10 cellular contexts compared by ENCODE assay signal in the genomic region with DNA sequence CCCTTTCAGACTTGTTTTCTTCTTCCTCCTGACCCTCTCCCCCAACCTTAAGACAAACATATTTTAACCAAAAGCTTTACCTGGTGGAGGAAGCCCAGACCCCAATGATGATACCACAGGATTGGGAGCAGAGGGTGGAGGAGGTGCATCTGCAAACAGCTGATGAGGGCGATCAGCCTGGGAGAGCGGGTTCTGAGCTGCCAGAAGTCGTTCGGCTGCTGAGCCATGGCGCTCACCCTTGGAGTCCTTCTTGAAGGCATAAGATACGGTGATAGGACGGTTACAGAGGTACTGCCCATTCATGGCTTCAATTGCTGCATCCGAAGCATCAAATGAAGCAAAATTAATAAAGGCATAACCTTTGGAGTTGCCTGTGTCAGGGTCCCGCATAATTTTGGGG. TPM values are rescaled to one million over a fixed set of nuclear protein-coding genes. Genes with fewer than 3 reads are reported as not detected.
DNase-seq lines count a peak whose midpoint lies in the region; ATAC-seq, FAIRE-seq and TF ChIP-seq lines count a peak whose summit lies in the region.
"Had no signal": no experiment of that assay in that cellular context is flagged by ENCODE, and none has a peak within 500 bp of the region (broad histone marks: within the 10 kb centered on the region; RNA-seq: fewer than 3 reads in every experiment).

No MANE protein-coding gene starts in this region.

- H3K4me3 ChIP-seq in BE2C (ENCODE audit: low read depth, low read length) (peak overlapping the region; percentile 99), HUES6 (ENCODE audit: low read depth, low read length) (peak overlapping the region; percentile 96; the same call in 1 of the 2 replicates)

- POLR2A ChIA-PET in MCF 10A (lab: Yijun Ruan, JAX), result interaction anchor here (0.7 to 6.3 kb wide), 3 partner anchors 12 to 39 kb away, joined by 3 to 177 read pairs (median 36); partner anchors contain the start of gene MTMR11
- POLR2A ChIA-PET in naive thymus-derived CD8-positive, alpha-beta T cell (lab: Charles Lee), result interaction anchor here (0.6 to 2.3 kb wide), 5 partner anchors 10 to 39 kb away, joined by 3 to 17 read pairs (median 4); a partner anchor contains a TSS

- peaks cover 55% of the 10 kb centered on the region for H3K36me3 Mint-ChIP-seq in MCF 10A (ENCODE audit: insufficient read depth, unreplicated experiment)
- H3K36me3 Mint-ChIP-seq in naive thymus-derived CD8-positive, alpha-beta T cell, result peaks cover 13 to 52% (median 35%) of the 10 kb centered on the region in 3 donors

- peaks cover 63% of the 10 kb centered on the region for H3K4me1 Mint-ChIP-seq in MCF 10A (ENCODE audit: insufficient read depth, unreplicated experiment)
- peaks cover 28 to 63% (median 47%) of the 10 kb centered on the region in 4 donors for H3K4me1 Mint-ChIP-seq in naive thymus-derived CD8-positive, alpha-beta T cell

- H3K27me3 Mint-ChIP-seq in MCF 10A (ENCODE audit: insufficient read depth, unreplicated experiment), result no peaks in the 10 kb centered on the region
- H3K27me3 Mint-ChIP-seq in naive thymus-derived CD8-positive, alpha-beta T cell, result peaks cover 0 to 6% (median 2%) of the 10 kb centered on the region in 5 donors

- BruUV-seq in MCF 10A (replicated peaks; lab: Mats Ljungman, UMichigan), result TSS peak; percentile 38

- intact Hi-C loops in MCF 10A (cut with micrococcal nuclease), result loop anchor here (2.0 kb wide), 1 partner anchor 37 kb away; no protein-coding TSS in a partner anchor

- peak overlapping the region; percentile 99 for H3K4me3 Mint-ChIP-seq in MCF 10A (ENCODE audit: unreplicated experiment)
- H3K4me3 Mint-ChIP-seq in naive thymus-derived CD8-positive, alpha-beta T cell, result peak overlapping the region; percentile 41 to 97 (median 92)

- H3K27me3 ChIP-seq in BE2C, result no peaks in the 10 kb centered on the region
- no peaks in the 10 kb centered on the region for H3K27me3 ChIP-seq in HUES6 (ENCODE audit: control insufficient read depth, insufficient read depth, low read length)

- H3K27ac ChIP-seq in HUES6 (ENCODE audit: low read depth, low read length), result no peak overlapping the region

- TF ChIP-seq CTCF in BE2C (IDR thresholded peaks at IDR 0.05; ENCODE audit: low read depth, low read length) (no peak), MCF 10A (IDR thresholded peaks at IDR 0.05; ENCODE audit: unreplicated experiment) (no peak)

- H3K9me3 ChIP-seq in BE2C (no peaks in the 10 kb centered on the region), HUES6 (ENCODE audit: control insufficient read depth, insufficient read depth, low read depth, low read length) (no peaks in the 10 kb centered on the region)

- no peak for FAIRE-seq in GM12891 (lab: Jason Lieb, UNC)

- H3K4me1 ChIP-seq in BE2C (peaks cover 3% of the 10 kb centered on the region; the same call in 1 of the 2 replicates), HUES6 (ENCODE audit: control insufficient read depth, insufficient read depth, low read length) (peaks cover 16% of the 10 kb centered on the region)

- no peak overlapping the region for H3K9ac ChIP-seq in HUES6 (ENCODE audit: low read length)

- DNase-seq in BE2C, result no peak
- no peak for DNase-seq in MCF 10A (ENCODE audit: unreplicated experiment)
- DNase-seq in naive thymus-derived CD8-positive, alpha-beta T cell, result no peak
- no peak for DNase-seq in amygdala (lab: John Stamatoyannopoulos, UW)
- DNase-seq in GM12891 (ENCODE audit: insufficient read length, low spot score), result no peak
- no peak for DNase-seq in RKO (ENCODE audit: low spot score)
- DNase-seq in superior temporal gyrus (ENCODE audit: extremely low spot score), result no peak
- DNase-seq: activated gamma-delta T cell, GOT3 had no signal

- H3K36me3 ChIP-seq in BE2C (peaks cover 44% of the 10 kb centered on the region), HUES6 (ENCODE audit: control insufficient read depth, insufficient read depth, low read length) (peaks cover 46% of the 10 kb centered on the region)

- ATAC-seq in naive thymus-derived CD8-positive, alpha-beta T cell, result no peak

- TF ChIP-seq POLR2A in GM12891 (IDR thresholded peaks at IDR 0.05; ENCODE audit: low read depth, low read length), result no peak

- no peaks in the 10 kb centered on the region for H3K9me3 Mint-ChIP-seq in MCF 10A (ENCODE audit: unreplicated experiment)
- H3K9me3 Mint-ChIP-seq in naive thymus-derived CD8-positive, alpha-beta T cell, result no peaks in the 10 kb centered on the region

- peak overlapping the region; percentile 87 for H3K27ac Mint-ChIP-seq in MCF 10A (ENCODE audit: low read depth, unreplicated experiment)
- peak overlapping the region in 6 of 10 donors; percentile 30 to 81 (median 46) for H3K27ac Mint-ChIP-seq in naive thymus-derived CD8-positive, alpha-beta T cell

- CTCF ChIA-PET in MCF 10A (lab: Yijun Ruan, JAX), result interaction anchor here (0.5 to 1.4 kb wide), 6 partner anchors 10 to 275 kb away, joined by 3 to 5 read pairs (median 3); partner anchors contain the start of gene MTMR11

TF ChIP-seq in GM12891, 5 proteins besides CTCF, POLR2A, EP300 and RAD21:
- TF ChIP-seq SPI1 (IDR thresholded peaks at IDR 0.05; ENCODE audit: low read depth, low read length) (no peak), TAF1 (IDR thresholded peaks at IDR 0.05; ENCODE audit: low read depth, low read length) (no peak), PAX5 (IDR thresholded peaks at IDR 0.05; ENCODE audit: insufficient read depth, low read length, severe bottlenecking) (no peak), POLR2AphosphoS5 (IDR thresholded peaks at IDR 0.05; ENCODE audit: low read depth, low read length) (no peak), POU2F2 (IDR thresholded peaks at IDR 0.05; ENCODE audit: low read depth, low read length) (no peak)

RNA-seq across cellular contexts. Expression of gene SF3B4, which starts 1.3 kb away (rescaled TPM):
- 197 TPM for polyA plus RNA-seq in BE2C (2012; ENCODE audit: insufficient read depth, insufficient read length, low read depth)
- 79.2 and 99.2 TPM in 2 replicates for total RNA-seq in MCF 10A (2022)
- 10 to 100 TPM; 46.5 to 50.5 TPM for total RNA-seq in naive thymus-derived CD8-positive, alpha-beta T cell
- 10 to 100 TPM; 55.7 to 90.4 (median 71.9) TPM for polyA plus RNA-seq in naive thymus-derived CD8-positive, alpha-beta T cell
- 52.4 TPM for polyA plus RNA-seq in GM12891 (2012; ENCODE audit: low read depth, missing spikeins)

RNA-seq across cellular contexts. Expression of gene SV2A, which starts 8.7 kb away (rescaled TPM):
- 100 TPM for polyA plus RNA-seq in BE2C (2012; ENCODE audit: insufficient read depth, insufficient read length, low read depth)
- total RNA-seq in MCF 10A (2022), result 0.12 TPM in 1 of 2 replicates, not detected in the other
- 1 to 10 TPM; 3.0 TPM for total RNA-seq in naive thymus-derived CD8-positive, alpha-beta T cell
- polyA plus RNA-seq in naive thymus-derived CD8-positive, alpha-beta T cell, result 1 to 10 TPM; 1.6 to 2.6 (median 2.3) TPM
- polyA plus RNA-seq in GM12891 (2012; ENCODE audit: low read depth, missing spikeins), result 6.9 TPM

RNA-seq across cellular contexts. Expression of gene MTMR11, which starts 10.4 kb away (rescaled TPM):
- 4.4 TPM for polyA plus RNA-seq in BE2C (2012; ENCODE audit: insufficient read depth, insufficient read length, low read depth)
- total RNA-seq in MCF 10A (2022), result 23.8 and 33.5 TPM in 2 replicates
- total RNA-seq in naive thymus-derived CD8-positive, alpha-beta T cell, result 1 to 10 TPM; 1.5 TPM
- under 1 TPM in 1 of 3 donors, not detected in 2; 0.09 TPM for polyA plus RNA-seq in naive thymus-derived CD8-positive, alpha-beta T cell
- 0.73 TPM for polyA plus RNA-seq in GM12891 (2012; ENCODE audit: low read depth, missing spikeins)

RNA-seq across cellular contexts. Expression of gene BOLA1, which starts 26.9 kb away (rescaled TPM):
- polyA plus RNA-seq in BE2C (2012; ENCODE audit: insufficient read depth, insufficient read length, low read depth), result 38.1 TPM
- 17.4 and 22.4 TPM in 2 replicates for total RNA-seq in MCF 10A (2022)
- total RNA-seq in naive thymus-derived CD8-positive, alpha-beta T cell, result 10 to 100 TPM; 21.1 to 21.6 TPM
- 10 to 100 TPM; 19.7 to 34.1 (median 24.3) TPM for polyA plus RNA-seq in naive thymus-derived CD8-positive, alpha-beta T cell
- 15.7 TPM for polyA plus RNA-seq in GM12891 (2012; ENCODE audit: low read depth, missing spikeins)
